ENCODE assay signal across 22 cellular contexts in genomic region chr5:137233726-137234125, GRCh38.
DNase-seq lines count a peak whose midpoint lies in the region; TF ChIP-seq lines count a peak whose summit lies in the region.
"Had no signal": no experiment of that assay in that cellular context is flagged by ENCODE, and none has a peak within 500 bp of the region (broad histone marks: within the 10 kb centered on the region; RNA-seq: fewer than 3 reads in every experiment).

No MANE protein-coding gene starts in this region.

- DNase-seq in mammary epithelial cell (peak; percentile 24), breast epithelium (ENCODE audit: low spot score in 2 of 2) (no peak), RWPE1 (ENCODE audit: low spot score) (no peak), fibroblast of mammary gland (ENCODE audit: low read depth) (peak; percentile 11), GM03348 (ENCODE audit: low spot score) (no peak), OCI-LY7 (ENCODE audit: low spot score) (no peak), NCI-H524 treated with DMSO at 0.1 percent for 48 hours (lab: John Stamatoyannopoulos, UW) (no peak)
- no peak for DNase-seq in activated naive CD4-positive, alpha-beta T cell treated with anti-CD3 and anti-CD28 coated beads, Interleukin-2, amount 50 U/mL, for 16 hours
- DNase-seq: Caco-2; CD8-positive, alpha-beta T cell; DMS 273 treated with DMSO at 0.1 percent for 48 hours; DMS79; GF-D8; KBM-7; MG63; NCI-H2029; NCI-H2227 treated with DMSO at 0.1 percent for 48 hours; NCI-H69; SIG-M5 had no signal

- in situ Hi-C loops in mammary epithelial cell (cut with MboI; ENCODE audit: low sequenced_read_pairs in 2 of 2), result no loop called here

- H3K9me3 ChIP-seq in mammary epithelial cell (replicated peaks; ENCODE audit: insufficient read depth, low read length), result no peaks in the 10 kb centered on the region
- H3K9me3 ChIP-seq in breast epithelium, result no peaks in the 10 kb centered on the region
- no peaks in the 10 kb centered on the region for H3K9me3 ChIP-seq in OCI-LY7 (ENCODE audit: low read length)
- H3K9me3 ChIP-seq: Caco-2, MG63 had no signal

- POLR2A ChIA-PET in RWPE1 (lab: Yijun Ruan, JAX; ENCODE audit: low non-redundant PET) (no interaction called here), OCI-LY7 (lab: Charles Lee) (no interaction called here)

- H4K20me1 ChIP-seq in mammary epithelial cell (ENCODE audit: insufficient read depth, low read length) (no peaks in the 10 kb centered on the region), OCI-LY7 (ENCODE audit: insufficient read depth, low read length) (no peaks in the 10 kb centered on the region)

- no peaks in the 10 kb centered on the region for H3K79me2 ChIP-seq in mammary epithelial cell (ENCODE audit: insufficient read depth, low read length)
- no peaks in the 10 kb centered on the region for H3K79me2 ChIP-seq in OCI-LY7 (ENCODE audit: insufficient read depth, low read depth, low read length)

- H3K27ac ChIP-seq in mammary epithelial cell (ENCODE audit: insufficient read depth, low read depth, low read length), result peak overlapping the region; percentile 89
- no peak overlapping the region for H3K27ac ChIP-seq in breast epithelium
- H3K27ac ChIP-seq in RWPE1, result peak overlapping the region; percentile 49
- no peak overlapping the region for H3K27ac ChIP-seq in OCI-LY7 (ENCODE audit: low read depth, low read length, poor library complexity, severe bottlenecking)
- H3K27ac ChIP-seq: 22Rv1, C4-2B, SK-N-MC had no signal

- H3K4me2 ChIP-seq in mammary epithelial cell (ENCODE audit: insufficient read depth, low read depth, low read length), result no peak overlapping the region
- H3K4me2 ChIP-seq in OCI-LY7 (ENCODE audit: low read length), result no peak overlapping the region

- TF ChIP-seq POLR2A in breast epithelium (IDR thresholded peaks at IDR 0.05), result no peak

- H3K4me1 ChIP-seq in mammary epithelial cell (ENCODE audit: insufficient read depth, low read length) (peaks cover 39% of the 10 kb centered on the region), breast epithelium (no peaks in the 10 kb centered on the region), OCI-LY7 (ENCODE audit: insufficient read depth, low read length, poor library complexity, severe bottlenecking) (no peaks in the 10 kb centered on the region)
- H3K4me1 ChIP-seq: Caco-2 had no signal

- H3K9me2 ChIP-seq in OCI-LY7 (ENCODE audit: insufficient read depth, low read length), result no peaks in the 10 kb centered on the region

- no peak overlapping the region for H3K4me3 ChIP-seq in mammary epithelial cell (replicated peaks in 1 of 3; ENCODE audit: insufficient read depth in 1 of 3, low read depth in 2 of 3, low read length in 3 of 3)
- no peak overlapping the region for H3K4me3 ChIP-seq in breast epithelium
- H3K4me3 ChIP-seq in fibroblast of mammary gland (ENCODE audit: control insufficient read depth, low read depth, low read length), result no peak overlapping the region
- no peak overlapping the region for H3K4me3 ChIP-seq in OCI-LY7 (ENCODE audit: low read depth, low read length, poor library complexity, severe bottlenecking)
- H3K4me3 ChIP-seq: MG63, SK-N-MC had no signal

- TF ChIP-seq CTCF in mammary epithelial cell (conservative IDR thresholded peaks at IDR 0.05 in 1 of 2, IDR thresholded peaks at IDR 0.05 in 1 of 2; ENCODE audit: extremely low read depth in 1 of 2, insufficient read depth in 1 of 2, low read depth in 1 of 2, low read length in 2 of 2) (no peak), breast epithelium (IDR thresholded peaks at IDR 0.05) (no peak), RWPE1 (conservative IDR thresholded peaks at IDR 0.05; ENCODE audit: low read depth) (no peak), fibroblast of mammary gland (conservative IDR thresholded peaks at IDR 0.05; ENCODE audit: control insufficient read depth, insufficient read depth, low read depth, low read length) (no peak), OCI-LY7 (conservative IDR thresholded peaks at IDR 0.05; ENCODE audit: low read length) (no peak)

- CTCF ChIA-PET in mammary epithelial cell (lab: Charles Lee; ENCODE audit: low non-redundant PET), result no interaction called here
- CTCF ChIA-PET in RWPE1 (lab: Yijun Ruan, JAX), result no interaction called here
- CTCF ChIA-PET in OCI-LY7 (lab: Charles Lee; ENCODE audit: unreplicated experiment), result no interaction called here

- WGBS in mammary epithelial cell (ENCODE audit: low coverage, missing lambda C conversion rate), result no CpG with 5 or more reads among the region's 1 CpG

- H3K27me3 ChIP-seq in mammary epithelial cell (ENCODE audit: insufficient read depth, low read length) (no peaks in the 10 kb centered on the region), breast epithelium (no peaks in the 10 kb centered on the region)
- H3K27me3 ChIP-seq: MG63 had no signal

- H3K9ac ChIP-seq in mammary epithelial cell (ENCODE audit: insufficient read depth, low read length), result no peak overlapping the region

- dilution Hi-C loops in mammary epithelial cell (cut with HindIII; ENCODE audit: low sequenced_read_pairs), result no loop called here

- intact Hi-C loops in mammary epithelial cell (cut with micrococcal nuclease), result loop anchor here (2.0 kb wide), 1 partner anchor 77 kb away; no protein-coding TSS in a partner anchor
- intact Hi-C loops in breast epithelium (cut with DNase I; ENCODE audit: low total_unique reads), result no loop called here
- intact Hi-C loops in OCI-LY7 (cut with micrococcal nuclease; ENCODE audit: unreplicated experiment), result no loop called here

- no peak overlapping the region for H2AFZ ChIP-seq in mammary epithelial cell (ENCODE audit: low read depth, low read length)
- H2AFZ ChIP-seq in OCI-LY7 (ENCODE audit: low read length), result no peak overlapping the region

- BruUV-seq in mammary epithelial cell (replicated peaks; lab: Mats Ljungman, UMichigan) (TSS peak; percentile 60), OCI-LY7 (replicated peaks; lab: Mats Ljungman, UMichigan) (no TSS peak)

- H3K36me3 ChIP-seq in mammary epithelial cell (ENCODE audit: insufficient read depth, low read length) (no peaks in the 10 kb centered on the region), breast epithelium (no peaks in the 10 kb centered on the region), OCI-LY7 (ENCODE audit: insufficient read depth, low read length) (no peaks in the 10 kb centered on the region)
- H3K36me3 ChIP-seq: MG63 had no signal

Comparison
In these comparisons a context has a peak if more than half of its experiments do, and no peak if none do; other contexts are left out.
1. DNase-seq: peak in mammary epithelial cell (single experiment) and fibroblast of mammary gland (single experiment); none in breast epithelium (0 of 2), RWPE1 (single experiment), GM03348 (single experiment), OCI-LY7 (single experiment), NCI-H524 treated with DMSO at 0.1 percent for 48 hours (single experiment) and activated naive CD4-positive, alpha-beta T cell treated with anti-CD3 and anti-CD28 coated beads, Interleukin-2, amount 50 U/mL, for 16 hours (single experiment).
2. H3K27ac ChIP-seq: peak in mammary epithelial cell (single experiment) and RWPE1 (single experiment); none in breast epithelium (0 of 2) and OCI-LY7 (single experiment).